23 cellular contexts compared by ENCODE assay signal in genomic region chr17:57724729-57725125, GRCh38. TPM values are rescaled to one million over a fixed set of nuclear protein-coding genes. Genes with fewer than 3 reads are reported as not detected.
A peak's percentile ranks its signal among the peaks of the same experiment; 100 is the strongest.
DNase-seq lines count a peak whose midpoint lies in the region; ATAC-seq and TF ChIP-seq lines count a peak whose summit lies in the region.
"Had no signal": no experiment of that assay in that cellular context is flagged by ENCODE, and none has a peak within 500 bp of the region (broad histone marks: within the 10 kb centered on the region; RNA-seq: fewer than 3 reads in every experiment).

No MANE protein-coding gene starts in this region.

- H3K36me3 Mint-ChIP-seq in HFFc6 (ENCODE audit: low read depth): no peaks in the 10 kb centered on the region
- H3K36me3 Mint-ChIP-seq: CD4-positive, alpha-beta memory T cell had no signal

- no peak overlapping the region for H2BK15ac ChIP-seq in mesendoderm (replicated peaks; ENCODE audit: low read depth)

- no peak overlapping the region for H3K18ac ChIP-seq in mesendoderm (ENCODE audit: low read length)
- no peak overlapping the region for H3K18ac ChIP-seq in trophoblast cell (ENCODE audit: low read length)

- H4K5ac ChIP-seq in mesendoderm (ENCODE audit: low read length): no peak overlapping the region

- H4K12ac ChIP-seq in trophoblast cell (ENCODE audit: low read depth, low read length): no peak overlapping the region

- no peaks in the 10 kb centered on the region for H3K79me2 ChIP-seq in mesendoderm (ENCODE audit: control insufficient read depth, insufficient read depth, low read length)
- H3K79me2 ChIP-seq in trophoblast cell (ENCODE audit: control insufficient read depth, insufficient read depth, low read length, poor library complexity): peaks cover 2% of the 10 kb centered on the region

- no peak overlapping the region for H3K27ac Mint-ChIP-seq in HFFc6

- H3K56ac ChIP-seq in mesendoderm (ENCODE audit: low read length): no peak overlapping the region

- no peaks in the 10 kb centered on the region for H3K36me3 ChIP-seq in WERI-Rb-1
- H3K36me3 ChIP-seq in mesendoderm (ENCODE audit: control insufficient read depth, insufficient read depth, low read length): no peaks in the 10 kb centered on the region
- no peaks in the 10 kb centered on the region for H3K36me3 ChIP-seq in trophoblast cell (ENCODE audit: control insufficient read depth in 1 of 2, insufficient read depth in 2 of 2, low read length in 2 of 2)
- H3K36me3 ChIP-seq in A673 (ENCODE audit: insufficient read depth, low read length, poor library complexity, severe bottlenecking): no peaks in the 10 kb centered on the region
- H3K36me3 ChIP-seq: HAP-1, SJSA1 had no signal

- ATAC-seq in left ventricle myocardium superior (peak; percentile 37), left cardiac atrium (no peak)
- ATAC-seq: Panc1 had no signal

- no peaks in the 10 kb centered on the region for H3K9me3 Mint-ChIP-seq in HFFc6

- DNase-seq in left ventricle myocardium superior: no peak
- no peak for DNase-seq in left cardiac atrium
- no peak for DNase-seq in WERI-Rb-1
- DNase-seq in mesendoderm: no peak
- DNase-seq in trophoblast cell: no peak
- DNase-seq in A673 (ENCODE audit: low spot score): no peak
- no peak for DNase-seq in HFFc6
- no peak for DNase-seq in middle frontal gyrus (ENCODE audit: extremely low spot score, low spot score)
- DNase-seq: Caco-2; CD4-positive, alpha-beta memory T cell; GM23248; KG1; NCI-H1092; NCI-H1436; NCI-H2029; NCI-H510A treated with DMSO at 0.1 percent for 48 hours had no signal

- no peak overlapping the region for H3K9ac ChIP-seq in mesendoderm (ENCODE audit: low read length)
- H3K9ac ChIP-seq in trophoblast cell (ENCODE audit: low read length): no peak overlapping the region
- H3K9ac ChIP-seq: GM23248 had no signal

- H3K14ac ChIP-seq in trophoblast cell (ENCODE audit: low read length): no peak overlapping the region

- no peaks in the 10 kb centered on the region for H3K4me1 Mint-ChIP-seq in HFFc6 (ENCODE audit: low read depth)
- H3K4me1 Mint-ChIP-seq: CD4-positive, alpha-beta memory T cell had no signal

- no peak overlapping the region for H2BK12ac ChIP-seq in trophoblast cell (ENCODE audit: low read length)

- CTCF ChIA-PET in A673 (lab: Charles Lee): no interaction called here

- H4K8ac ChIP-seq in mesendoderm (ENCODE audit: low read depth, low read length) (no peak overlapping the region), trophoblast cell (ENCODE audit: low read depth, low read length) (no peak overlapping the region)

- H3K4ac ChIP-seq in mesendoderm (ENCODE audit: low read depth, low read length): no peak overlapping the region
- H3K4ac ChIP-seq in trophoblast cell (ENCODE audit: low read depth, low read length): no peak overlapping the region

- POLR2A ChIA-PET in A673 (lab: Charles Lee; ENCODE audit: low non-redundant PET): no interaction called here

- peak overlapping the region; percentile 81 for H3K27ac ChIP-seq in WERI-Rb-1
- H3K27ac ChIP-seq in mesendoderm (ENCODE audit: low read depth, low read length): no peak overlapping the region
- no peak overlapping the region for H3K27ac ChIP-seq in trophoblast cell (ENCODE audit: low read depth, low read length)
- no peak overlapping the region for H3K27ac ChIP-seq in A673 (ENCODE audit: low read depth, low read length, poor library complexity, severe bottlenecking)
- H3K27ac ChIP-seq: GM23248, HL-60, SJSA1 had no signal

- no peak overlapping the region for H2AFZ ChIP-seq in trophoblast cell (ENCODE audit: insufficient read depth, low read length, poor library complexity)
- H2AFZ ChIP-seq: GM23248 had no signal

- TF ChIP-seq CTCF in WERI-Rb-1 (IDR thresholded peaks at IDR 0.05; ENCODE audit: low read depth, low read length) (no peak), A673 (conservative IDR thresholded peaks at IDR 0.05; ENCODE audit: low read depth, low read length) (no peak), HFFc6 (IDR thresholded peaks at IDR 0.05) (no peak)

- intact Hi-C loops in left ventricle myocardium superior (cut with micrococcal nuclease): no loop called here
- intact Hi-C loops in left cardiac atrium (cut with DNase I): no loop called here
- intact Hi-C loops in A673 (cut with micrococcal nuclease; ENCODE audit: unreplicated experiment): no loop called here

- WGBS in mesendoderm (ENCODE audit: extremely low coverage, insufficient coverage, low lambda C conversion rate): no CpG with 5 or more reads among the region's 5 CpGs
- WGBS in trophoblast cell (ENCODE audit: extremely low coverage, insufficient coverage, insufficient read length): no CpG with 5 or more reads among the region's 5 CpGs

- H3K4me3 ChIP-seq in WERI-Rb-1 (ENCODE audit: low read depth, low read length) (no peak overlapping the region), mesendoderm (ENCODE audit: low read length) (no peak overlapping the region), trophoblast cell (ENCODE audit: low read depth, low read length) (no peak overlapping the region), A673 (ENCODE audit: low read depth, low read length, poor library complexity, severe bottlenecking) (no peak overlapping the region)
- H3K4me3 ChIP-seq: GM23248, HAP-1, SJSA1 had no signal

- H3K23ac ChIP-seq in mesendoderm (ENCODE audit: low read length) (no peak overlapping the region), trophoblast cell (ENCODE audit: low read length) (no peak overlapping the region)

- H2BK120ac ChIP-seq in mesendoderm (ENCODE audit: low read depth, low read length) (no peak overlapping the region), trophoblast cell (ENCODE audit: insufficient read depth, low read length, poor library complexity) (peak overlapping the region; percentile 0)

- peaks cover 56% of the 10 kb centered on the region for H3K27me3 Mint-ChIP-seq in HFFc6 (ENCODE audit: insufficient read depth)

- H3K79me1 ChIP-seq in mesendoderm (ENCODE audit: low read length): no peaks in the 10 kb centered on the region
- H3K79me1 ChIP-seq in trophoblast cell (ENCODE audit: low read length): peaks cover 5% of the 10 kb centered on the region

- peak overlapping the region; percentile 49 for H2AK5ac ChIP-seq in mesendoderm (ENCODE audit: low read length)
- no peak overlapping the region for H2AK5ac ChIP-seq in trophoblast cell (ENCODE audit: low read length)

- H3K4me1 ChIP-seq in mesendoderm (ENCODE audit: control insufficient read depth, low read depth, low read length) (no peaks in the 10 kb centered on the region), trophoblast cell (ENCODE audit: control insufficient read depth in 1 of 2, insufficient read depth in 2 of 2, low read length in 2 of 2) (peaks cover 4 to 13% of the 10 kb centered on the region in 2 experiments), A673 (ENCODE audit: insufficient read depth, low read length, poor library complexity, severe bottlenecking) (no peaks in the 10 kb centered on the region)
- H3K4me1 ChIP-seq: Caco-2, HAP-1, SJSA1 had no signal

- H3K9me3 ChIP-seq in WERI-Rb-1 (ENCODE audit: severe bottlenecking) (no peaks in the 10 kb centered on the region), trophoblast cell (ENCODE audit: insufficient read depth, low read depth, low read length) (peaks cover 2% of the 10 kb centered on the region), A673 (ENCODE audit: low read depth, low read length, poor library complexity, severe bottlenecking) (no peaks in the 10 kb centered on the region)
- H3K9me3 ChIP-seq: Caco-2, HAP-1, SJSA1 had no signal

- H3K4me3 Mint-ChIP-seq in HFFc6: no peak overlapping the region
- H3K4me3 Mint-ChIP-seq: CD4-positive, alpha-beta memory T cell had no signal

- H2BK5ac ChIP-seq in mesendoderm (ENCODE audit: low read length) (no peak overlapping the region), trophoblast cell (ENCODE audit: low read depth, low read length, poor library complexity) (no peak overlapping the region)

- H3K27me3 ChIP-seq in WERI-Rb-1 (ENCODE audit: insufficient read depth, low read depth, severe bottlenecking) (no peaks in the 10 kb centered on the region), mesendoderm (ENCODE audit: insufficient read depth, low read length, poor library complexity) (no peaks in the 10 kb centered on the region), trophoblast cell (ENCODE audit: insufficient read depth, low read length) (no peaks in the 10 kb centered on the region), A673 (replicated peaks; ENCODE audit: insufficient read depth, low read depth, low read length, poor library complexity) (peaks cover 4% of the 10 kb centered on the region)
- H3K27me3 ChIP-seq: SJSA1 had no signal

- BruUV-seq in A673 (replicated peaks; lab: Mats Ljungman, UMichigan): no TSS peak

- H3K4me2 ChIP-seq in mesendoderm (ENCODE audit: low read length) (no peak overlapping the region), trophoblast cell (ENCODE audit: low read length) (no peak overlapping the region)

- no peak overlapping the region for H4K91ac ChIP-seq in trophoblast cell (ENCODE audit: low read depth, low read length)

RNA-seq across cellular contexts. Expression of gene CCDC182, which starts 20.4 kb away (rescaled TPM):
- total RNA-seq in left ventricle myocardium superior: not detected
- total RNA-seq in left cardiac atrium: not detected
- polyA plus RNA-seq in mesendoderm (2013, experiment 1 of 2): 0.10 TPM
- polyA plus RNA-seq in mesendoderm (2013, experiment 2 of 2): 0.06 TPM
- polyA plus RNA-seq in trophoblast cell (2013): 0.05 TPM in 1 of 2 replicates, not detected in the other
- total RNA-seq in A673 (2021): not detected in 2 replicates
- total RNA-seq in HFFc6 (2021; fragmentation: NEBNext Ultra II Directional; extraction: Animal tissue kit (Norgen Biotek cat#: 25700)): not detected
- total RNA-seq: Caco-2; CD4-positive, alpha-beta memory T cell; G401; GM23248; HT-29; SJSA1 had no signal
- polyA plus RNA-seq: BJ; CD4-positive, alpha-beta memory T cell; GM23248 had no signal
